ENCODE assay signal across 1 cellular context in the genomic region with DNA sequence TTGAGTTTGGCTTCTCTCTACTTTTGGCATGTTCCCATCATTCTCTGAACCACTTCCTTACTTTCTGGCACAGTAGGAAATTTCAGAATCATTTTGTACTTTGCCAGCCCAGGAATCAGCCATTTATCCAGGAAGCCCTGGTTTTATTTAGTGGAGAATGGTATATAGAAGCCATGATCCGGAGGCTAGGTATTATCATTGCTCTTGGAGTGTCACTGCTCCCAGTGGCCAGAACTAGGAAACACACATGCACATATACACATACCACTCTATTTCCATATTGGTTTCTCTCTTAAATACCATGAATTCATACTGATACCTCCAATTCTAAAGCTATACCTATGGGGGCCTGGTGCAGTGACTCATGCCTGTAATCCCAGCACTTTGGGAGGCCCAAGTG.
TF ChIP-seq lines count a peak whose summit lies in the region.

No MANE protein-coding gene starts in this region.

TF ChIP-seq in H1, 55 proteins besides CTCF, POLR2A, EP300 and RAD21:
- TF ChIP-seq RXRA (IDR thresholded peaks at IDR 0.05; ENCODE audit: insufficient read depth, low read depth, low read length) (no peak), CHD1 (IDR thresholded peaks at IDR 0.05; ENCODE audit: low read depth, low read length) (no peak), TBP (IDR thresholded peaks at IDR 0.05; ENCODE audit: low read depth, low read length) (no peak), KDM4A (IDR thresholded peaks at IDR 0.05; ENCODE audit: low read depth, low read length, severe bottlenecking) (no peak), TAF7 (optimal IDR thresholded peaks at IDR 0.05; ENCODE audit: borderline replicate concordance, low read depth, low read length) (no peak), RNF2 (IDR thresholded peaks at IDR 0.05; ENCODE audit: borderline replicate concordance, low read depth, low read length, missing control alignments, poor library complexity, severe bottlenecking) (no peak), CTBP2 (IDR thresholded peaks at IDR 0.05; ENCODE audit: borderline replicate concordance, insufficient read depth, insufficient read length, low read length) (no peak), GABPA (IDR thresholded peaks at IDR 0.05; ENCODE audit: borderline replicate concordance, insufficient read depth, low read length) (no peak), NRF1 (IDR thresholded peaks at IDR 0.05; ENCODE audit: low read depth, low read length) (no peak), NANOG (IDR thresholded peaks at IDR 0.05; ENCODE audit: insufficient read depth, low read depth, low read length, poor library complexity, severe bottlenecking) (no peak), MAFK (IDR thresholded peaks at IDR 0.05; ENCODE audit: low read depth, low read length) (no peak), KDM1A (IDR thresholded peaks at IDR 0.05; ENCODE audit: borderline replicate concordance, low read length) (no peak), SIN3A (conservative IDR thresholded peaks at IDR 0.05 in 1 of 2, IDR thresholded peaks at IDR 0.05 in 1 of 2; ENCODE audit: low read depth in 1 of 2, low read length in 2 of 2) (no peak), SP2 (IDR thresholded peaks at IDR 0.05; ENCODE audit: low read length) (no peak), RFX5 (IDR thresholded peaks at IDR 0.05; ENCODE audit: borderline replicate concordance, low read depth, low read length) (no peak), GTF2F1 (IDR thresholded peaks at IDR 0.05; ENCODE audit: borderline replicate concordance, low read depth, low read length) (no peak), ATF2 (IDR thresholded peaks at IDR 0.05; ENCODE audit: low read length) (no peak)
- TF ChIP-seq, protein P1, sequence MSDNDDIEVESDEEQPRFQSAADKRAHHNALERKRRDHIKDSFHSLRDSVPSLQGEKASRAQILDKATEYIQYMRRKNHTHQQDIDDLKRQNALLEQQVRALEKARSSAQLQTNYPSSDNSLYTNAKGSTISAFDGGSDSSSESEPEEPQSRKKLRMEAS (IDR thresholded peaks at IDR 0.05): no peak
- TF ChIP-seq, protein P2, sequence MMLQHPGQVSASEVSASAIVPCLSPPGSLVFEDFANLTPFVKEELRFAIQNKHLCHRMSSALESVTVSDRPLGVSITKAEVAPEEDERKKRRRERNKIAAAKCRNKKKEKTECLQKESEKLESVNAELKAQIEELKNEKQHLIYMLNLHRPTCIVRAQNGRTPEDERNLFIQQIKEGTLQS (IDR thresholded peaks at IDR 0.05; ENCODE audit: insufficient read depth, low read depth, low read length): no peak
- TF ChIP-seq, protein P3, sequence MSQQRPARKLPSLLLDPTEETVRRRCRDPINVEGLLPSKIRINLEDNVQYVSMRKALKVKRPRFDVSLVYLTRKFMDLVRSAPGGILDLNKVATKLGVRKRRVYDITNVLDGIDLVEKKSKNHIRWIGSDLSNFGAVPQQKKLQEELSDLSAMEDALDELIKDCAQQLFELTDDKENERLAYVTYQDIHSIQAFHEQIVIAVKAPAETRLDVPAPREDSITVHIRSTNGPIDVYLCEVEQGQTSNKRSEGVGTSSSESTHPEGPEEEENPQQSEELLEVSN (IDR thresholded peaks at IDR 0.05): no peak
TF ChIP-seq in H1: peak in this region for 0.
